In genomic region chr3:51680663-51681230, GRCh38 we compare ENCODE assay signal across 12 cellular contexts. TPM values are rescaled to one million over a fixed set of nuclear protein-coding genes. Genes with fewer than 3 reads are reported as not detected.
DNase-seq lines count a peak whose midpoint lies in the region; ATAC-seq lines count a peak whose summit lies in the region.
"Had no signal": no experiment of that assay in that cellular context is flagged by ENCODE, and none has a peak within 500 bp of the region (broad histone marks: within the 10 kb centered on the region; RNA-seq: fewer than 3 reads in every experiment).

No MANE protein-coding gene starts in this region.

- H3K4me1 ChIP-seq in stomach smooth muscle (ENCODE audit: control insufficient read depth, insufficient read depth, low read length) = peaks cover 38% of the 10 kb centered on the region

- peak overlapping the region; percentile 18 for H3K27ac ChIP-seq in stomach smooth muscle (ENCODE audit: low read length)
- H3K27ac ChIP-seq: thoracic aorta had no signal

- ATAC-seq in activated T-cell treated with anti-CD3 and anti-CD28 coated beads, Interleukin-2, amount 50 U/mL, for 4 hours = no peak
- no peak for ATAC-seq in HG03139 (IDR thresholded peaks at IDR 0.05; ENCODE audit: unreplicated experiment)

- peak overlapping the region; percentile 84 for H3K27ac Mint-ChIP-seq in activated CD4-positive, alpha-beta memory T cell treated with anti-CD3 and anti-CD28 coated beads, Interleukin-2, amount 10 ng/mL, durations not matched to agents 7 days and 5 days
- H3K27ac Mint-ChIP-seq in immature natural killer cell = peak overlapping the region; percentile 76 to 89 (median 85)

- no peak for DNase-seq in activated T-cell treated with anti-CD3 and anti-CD28 coated beads, Interleukin-2, amount 50 U/mL, for 4 hours
- DNase-seq in activated T-cell treated with anti-CD3 and anti-CD28 coated beads, Interleukin-2, amount 50 U/mL, for 1 hour = no peak
- no peak for DNase-seq in activated CD4-positive, alpha-beta memory T cell treated with anti-CD3 and anti-CD28 coated beads, Interleukin-2, amount 10 ng/mL, durations not matched to agents 7 days and 5 days
- DNase-seq in immature natural killer cell = no peak
- no peak for DNase-seq in NCI-H82 (lab: John Stamatoyannopoulos, UW)
- DNase-seq in NCI-H1048 (lab: John Stamatoyannopoulos, UW) = no peak
- DNase-seq: NCI-H1105, NCI-H748 treated with DMSO at 0.1 percent for 48 hours, T1000 had no signal

- no peaks in the 10 kb centered on the region for H3K27me3 ChIP-seq in stomach smooth muscle (ENCODE audit: control insufficient read depth in 1 of 2, insufficient read depth in 2 of 2, low read length in 2 of 2)

- peaks cover 94% of the 10 kb centered on the region for H3K4me1 Mint-ChIP-seq in activated T-cell treated with anti-CD3 and anti-CD28 coated beads, Interleukin-2, amount 50 U/mL, for 4 hours (ENCODE audit: low read depth)
- H3K4me1 Mint-ChIP-seq in activated CD4-positive, alpha-beta memory T cell treated with anti-CD3 and anti-CD28 coated beads, Interleukin-2, amount 10 ng/mL, durations not matched to agents 7 days and 5 days = peaks cover 99% of the 10 kb centered on the region
- peaks cover 84% of the 10 kb centered on the region in 2 donors for H3K4me1 Mint-ChIP-seq in immature natural killer cell

- POLR2A ChIA-PET in activated CD4-positive, alpha-beta memory T cell treated with anti-CD3 and anti-CD28 coated beads, Interleukin-2, amount 10 ng/mL, durations not matched to agents 7 days and 5 days (lab: Charles Lee) = interaction anchor here (1.0 to 4.5 kb wide), 6 partner anchors 10 to 295 kb away, joined by 4 to 140 read pairs (median 14); partner anchors contain the start of genes DCAF1, MANF, RAD54L2 and TEX264

- H3K9me3 Mint-ChIP-seq in activated T-cell treated with anti-CD3 and anti-CD28 coated beads, Interleukin-2, amount 50 U/mL, for 4 hours = no peaks in the 10 kb centered on the region
- H3K9me3 Mint-ChIP-seq in activated CD4-positive, alpha-beta memory T cell treated with anti-CD3 and anti-CD28 coated beads, Interleukin-2, amount 10 ng/mL, durations not matched to agents 7 days and 5 days = no peaks in the 10 kb centered on the region
- H3K9me3 Mint-ChIP-seq in immature natural killer cell = peaks cover 0 to 6% (median 0%) of the 10 kb centered on the region in 6 donors

- H3K4me3 Mint-ChIP-seq in activated T-cell treated with anti-CD3 and anti-CD28 coated beads, Interleukin-2, amount 50 U/mL, for 4 hours = peak overlapping the region; percentile 42
- peak overlapping the region; percentile 66 for H3K4me3 Mint-ChIP-seq in activated CD4-positive, alpha-beta memory T cell treated with anti-CD3 and anti-CD28 coated beads, Interleukin-2, amount 10 ng/mL, durations not matched to agents 7 days and 5 days
- peak overlapping the region; percentile 69 to 95 (median 76) for H3K4me3 Mint-ChIP-seq in immature natural killer cell

- no peaks in the 10 kb centered on the region for H3K27me3 Mint-ChIP-seq in activated T-cell treated with anti-CD3 and anti-CD28 coated beads, Interleukin-2, amount 50 U/mL, for 4 hours (ENCODE audit: low read depth)
- H3K27me3 Mint-ChIP-seq in activated CD4-positive, alpha-beta memory T cell treated with anti-CD3 and anti-CD28 coated beads, Interleukin-2, amount 10 ng/mL, durations not matched to agents 7 days and 5 days = no peaks in the 10 kb centered on the region
- peaks cover under 1 to 3% (median 3%) of the 10 kb centered on the region in 3 donors for H3K27me3 Mint-ChIP-seq in immature natural killer cell (ENCODE audit: low read depth in 3 of 3)

- peaks cover 18% of the 10 kb centered on the region for H3K36me3 Mint-ChIP-seq in activated T-cell treated with anti-CD3 and anti-CD28 coated beads, Interleukin-2, amount 50 U/mL, for 4 hours (ENCODE audit: insufficient read depth)
- peaks cover 66% of the 10 kb centered on the region for H3K36me3 Mint-ChIP-seq in activated CD4-positive, alpha-beta memory T cell treated with anti-CD3 and anti-CD28 coated beads, Interleukin-2, amount 10 ng/mL, durations not matched to agents 7 days and 5 days (ENCODE audit: low read depth)
- H3K36me3 Mint-ChIP-seq in immature natural killer cell = peaks cover 8 to 26% (median 16%) of the 10 kb centered on the region in 3 donors

- no peak overlapping the region for H3K4me3 ChIP-seq in stomach smooth muscle (ENCODE audit: low read length in 2 of 2)
- H3K4me3 ChIP-seq: thoracic aorta had no signal

- peak overlapping the region in 1 of 2 donors; percentile 36 for H3K9ac ChIP-seq in stomach smooth muscle (ENCODE audit: low read length in 2 of 2)

- peaks cover 22 to 32% of the 10 kb centered on the region in 2 donors for H3K36me3 ChIP-seq in stomach smooth muscle (ENCODE audit: control insufficient read depth in 2 of 2, insufficient read depth in 2 of 2, low read length in 2 of 2)

- CTCF ChIA-PET in activated CD4-positive, alpha-beta memory T cell treated with anti-CD3 and anti-CD28 coated beads, Interleukin-2, amount 10 ng/mL, durations not matched to agents 7 days and 5 days (lab: Charles Lee) = interaction anchor here (1.0 to 10.3 kb wide), 14 partner anchors 9 to 295 kb away, joined by 3 to 256 read pairs (median 12); partner anchors contain the start of genes DCAF1, MANF, RAD54L2 and TEX264

- H3K9me3 ChIP-seq in stomach smooth muscle (ENCODE audit: control insufficient read depth in 2 of 2, low read length in 2 of 2) = no peaks in the 10 kb centered on the region
- H3K9me3 ChIP-seq: thoracic aorta had no signal

RNA-seq across cellular contexts. Expression of gene TEX264, which starts 9.7 kb away (rescaled TPM):
- total RNA-seq in activated T-cell treated with anti-CD3 and anti-CD28 coated beads, Interleukin-2, amount 50 U/mL, for 4 hours = 10 to 100 TPM; 37.8 to 42.5 (median 38.9) TPM
- 100 to 1,000 TPM; 103 to 108 TPM for total RNA-seq in activated CD4-positive, alpha-beta memory T cell treated with anti-CD3 and anti-CD28 coated beads, Interleukin-2, amount 10 ng/mL, durations not matched to agents 7 days and 5 days
- 100 to 1,000 TPM; 101 to 155 (median 131) TPM for polyA plus RNA-seq in immature natural killer cell

RNA-seq across cellular contexts. Expression of gene GRM2, which starts 26.1 kb away (rescaled TPM):
- 1 to 10 TPM in 2 of 3 donors, under 1 TPM in 1; 0.84 to 1.2 (median 1.0) TPM for total RNA-seq in activated T-cell treated with anti-CD3 and anti-CD28 coated beads, Interleukin-2, amount 50 U/mL, for 4 hours
- total RNA-seq in activated CD4-positive, alpha-beta memory T cell treated with anti-CD3 and anti-CD28 coated beads, Interleukin-2, amount 10 ng/mL, durations not matched to agents 7 days and 5 days = 1 to 10 TPM; 1.7 to 2.4 TPM
- not detected for polyA plus RNA-seq in immature natural killer cell
